8 cellular contexts compared by ENCODE assay signal in the genomic region with DNA sequence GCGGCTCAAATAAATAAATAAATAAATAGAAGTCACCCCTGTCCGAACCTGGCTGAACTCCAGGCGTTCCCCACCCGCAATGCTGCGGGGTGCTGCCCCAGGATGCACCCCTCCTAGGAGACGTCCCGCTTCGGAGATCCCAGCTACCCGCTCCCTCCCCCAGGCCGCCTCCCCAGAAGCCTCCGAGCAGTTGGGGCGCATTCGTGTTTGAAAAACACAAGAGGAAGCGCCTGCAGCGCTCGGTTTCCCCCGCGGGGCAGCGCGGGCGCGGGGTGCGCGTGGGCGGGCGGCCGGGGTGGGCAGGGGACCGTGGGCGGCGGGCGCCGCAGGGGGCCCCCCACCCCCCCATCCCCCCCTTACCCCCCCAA. TPM values are rescaled to one million over a fixed set of nuclear protein-coding genes. Genes with fewer than 3 reads are reported as not detected.
A peak's percentile ranks its signal among the peaks of the same experiment; 100 is the strongest.
DNase-seq lines count a peak whose midpoint lies in the region; ATAC-seq and TF ChIP-seq lines count a peak whose summit lies in the region.

No MANE protein-coding gene starts in this region.

- ATAC-seq in left colon (peak; percentile 29), GM18861 (IDR thresholded peaks at IDR 0.05; ENCODE audit: unreplicated experiment) (no peak)

- intact Hi-C loops in left colon (cut with DNase I, micrococcal nuclease) = no loop called here

- DNase-seq in GM20000 (ENCODE audit: low spot score) (peak; percentile 71), T follicular helper cell (ENCODE audit: low read depth) (peak; percentile 42), cerebellum (ENCODE audit: low spot score) (peak; percentile 44), left colon (peak in 1 of 2 donors; percentile 67), NCI-H1436 treated with DMSO at 0.1 percent for 48 hours (lab: John Stamatoyannopoulos, UW) (no peak), NCI-H446 (lab: John Stamatoyannopoulos, UW) (no peak)
- peak; percentile 24 to 54 (median 38) for DNase-seq in stimulated activated naive CD4-positive, alpha-beta T cell (lab: John Stamatoyannopoulos, UW)

- no peak for TF ChIP-seq CTCF in GM20000 (IDR thresholded peaks at IDR 0.05; ENCODE audit: extremely low read depth, missing control alignments)

RNA-seq across cellular contexts. Expression of gene SERPINB9, which starts 27.3 kb away (rescaled TPM):
- total RNA-seq in cerebellum (4.2 TPM), left colon (1 to 10 TPM; 3.5 to 4.7 TPM)

RNA-seq across cellular contexts. Expression of gene SERPINB1, which starts 34.2 kb away (rescaled TPM):
- total RNA-seq in cerebellum (2.9 TPM), left colon (100 to 1,000 TPM; 168 to 208 TPM)

Comparison
In these comparisons a context has a peak if more than half of its experiments do, and no peak if none do; other contexts are left out.
1. DNase-seq: peak in GM20000 (single experiment), T follicular helper cell (single experiment), cerebellum (single experiment) and stimulated activated naive CD4-positive, alpha-beta T cell (6 of 6); none in NCI-H1436 treated with DMSO at 0.1 percent for 48 hours (single experiment) and NCI-H446 (0 of 2).
2. RNA of gene SERPINB1, which starts 34.2 kb away (total RNA-seq): 168 to 208 TPM in left colon; 2.9 TPM in cerebellum (single experiment); every median in the first group is over 10 times any median in the second.